ENCODE assay signal across 2 cellular contexts in the genomic region with DNA sequence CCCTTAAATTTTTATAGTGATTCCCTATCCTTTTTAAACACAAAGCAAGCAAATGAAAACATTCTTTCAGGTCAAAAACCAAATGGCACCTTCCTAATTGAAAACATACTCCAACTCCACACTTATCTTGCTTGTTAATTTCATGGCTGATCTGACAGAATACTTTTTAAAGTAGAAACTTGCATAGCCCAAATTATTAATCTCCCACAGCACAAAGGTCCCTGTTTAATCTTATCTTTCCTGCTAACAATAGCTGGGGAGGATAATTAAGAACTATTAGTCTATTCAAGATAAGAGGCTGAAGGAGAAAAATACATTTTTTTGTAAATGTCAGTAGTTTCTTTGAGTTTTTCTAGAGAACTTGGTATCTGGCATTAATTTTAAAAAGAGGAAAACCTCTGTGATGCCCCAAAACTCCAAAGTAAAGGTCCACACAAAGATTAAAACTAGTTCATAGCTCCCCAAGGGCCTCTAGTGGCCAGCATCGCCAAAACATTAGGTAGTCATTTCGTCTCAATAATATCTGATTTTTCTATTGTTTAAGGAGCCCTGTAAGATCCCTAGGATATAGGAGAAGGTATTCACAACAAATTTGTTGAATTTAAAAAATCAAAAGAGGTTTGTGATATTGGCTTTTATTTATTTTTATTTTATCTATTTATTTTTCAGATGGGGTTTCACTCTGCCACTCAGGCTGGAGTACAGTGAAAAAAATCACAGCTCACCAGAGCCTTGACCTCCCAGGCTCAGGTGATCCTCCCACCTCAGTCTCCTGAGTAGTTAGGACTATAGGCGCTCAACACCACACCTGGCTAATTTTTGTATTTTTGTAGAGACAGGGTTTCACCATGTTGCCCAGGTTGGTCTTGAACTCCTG.
A peak's percentile ranks its signal among the peaks of the same experiment; 100 is the strongest.
TF ChIP-seq lines count a peak whose summit lies in the region.

No MANE protein-coding gene starts in this region.

TF ChIP-seq in HCT116, 20 proteins besides CTCF, POLR2A, EP300 and RAD21:
- no peak for TF ChIP-seq TCF7L2 (IDR thresholded peaks at IDR 0.05; ENCODE audit: borderline replicate concordance, extremely low read depth, insufficient read depth, insufficient read length)

TF ChIP-seq in HepG2, 621 proteins besides CTCF, POLR2A, EP300 and RAD21:
- TF ChIP-seq SMC3 (IDR thresholded peaks at IDR 0.05; ENCODE audit: low read length) (peak; percentile 65), PAWR (CRISPR knock-in tag; IDR thresholded peaks at IDR 0.05; ENCODE audit: borderline replicate concordance) (no peak), ZBTB46 (CRISPR knock-in tag; IDR thresholded peaks at IDR 0.05; ENCODE audit: borderline replicate concordance) (no peak), ZNF260 (CRISPR knock-in tag; IDR thresholded peaks at IDR 0.05; ENCODE audit: borderline replicate concordance, low read depth) (no peak), HDAC6 (IDR thresholded peaks at IDR 0.05; ENCODE audit: low read depth, low read length) (no peak), ZNF878 (CRISPR knock-in tag; IDR thresholded peaks at IDR 0.05) (no peak), ZNF879 (CRISPR knock-in tag; IDR thresholded peaks at IDR 0.05) (no peak), NPAS2 (CRISPR knock-in tag; IDR thresholded peaks at IDR 0.05; ENCODE audit: borderline replicate concordance) (no peak), PRPF4 (IDR thresholded peaks at IDR 0.05; ENCODE audit: low read depth, low read length, poor library complexity, severe bottlenecking) (no peak), MXI1 (IDR thresholded peaks at IDR 0.05; ENCODE audit: borderline replicate concordance, low read depth, low read length) (no peak), ZNF230 (CRISPR knock-in tag; IDR thresholded peaks at IDR 0.05) (no peak), SIX1 (CRISPR knock-in tag; IDR thresholded peaks at IDR 0.05; ENCODE audit: borderline replicate concordance) (no peak), CCDC6 (CRISPR knock-in tag; IDR thresholded peaks at IDR 0.05) (no peak), JUNB (CRISPR knock-in tag; IDR thresholded peaks at IDR 0.05; ENCODE audit: borderline replicate concordance) (no peak), ATF7-NPFF (CRISPR knock-in tag; IDR thresholded peaks at IDR 0.05; ENCODE audit: low read depth) (no peak), ZNF775 (CRISPR knock-in tag; IDR thresholded peaks at IDR 0.05; ENCODE audit: borderline replicate concordance) (no peak), STAG1 (CRISPR knock-in tag; IDR thresholded peaks at IDR 0.05) (peak; percentile 81), ZNF615 (CRISPR knock-in tag; IDR thresholded peaks at IDR 0.05; ENCODE audit: borderline replicate concordance) (no peak)
